Comparison of ENCODE assay signal across 13 cellular contexts in the genomic region with DNA sequence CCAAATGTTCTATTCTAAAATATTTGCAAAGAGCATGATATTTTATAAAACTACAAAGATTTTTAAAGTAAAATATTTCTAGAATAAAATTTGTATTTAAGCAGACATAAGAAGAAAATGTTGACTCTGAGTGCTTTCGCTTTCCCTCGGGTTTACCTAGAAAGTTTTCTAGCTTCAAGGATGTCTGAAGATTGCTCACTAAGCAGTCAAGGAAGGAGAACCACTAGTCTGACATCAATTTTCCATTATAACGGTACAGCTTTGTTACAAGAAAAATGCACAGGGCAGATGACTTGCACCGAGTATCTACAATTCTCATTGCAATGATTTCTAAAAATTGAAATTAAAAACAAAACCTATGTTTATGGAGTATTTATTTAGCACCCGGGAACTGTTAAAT. TPM values are rescaled to one million over a fixed set of nuclear protein-coding genes. Genes with fewer than 3 reads are reported as not detected.
DNase-seq lines count a peak whose midpoint lies in the region; ATAC-seq, FAIRE-seq and TF ChIP-seq lines count a peak whose summit lies in the region.
"Had no signal": no experiment of that assay in that cellular context is flagged by ENCODE, and none has a peak within 500 bp of the region (broad histone marks: within the 10 kb centered on the region; RNA-seq: fewer than 3 reads in every experiment).

No MANE protein-coding gene starts in this region.

- no peak overlapping the region for H4K12ac ChIP-seq in trophoblast cell (ENCODE audit: low read depth, low read length)

- DNase-seq in DMS 273 (lab: John Stamatoyannopoulos, UW; ENCODE audit: unreplicated experiment) = peak; percentile 12
- no peak for DNase-seq in DMS 273 treated with DMSO at 0.1 percent for 48 hours (lab: John Stamatoyannopoulos, UW)
- no peak for DNase-seq in prostate gland (ENCODE audit: low spot score)
- no peak for DNase-seq in trophoblast cell
- DNase-seq in DMS153 (lab: John Stamatoyannopoulos, UW) = no peak
- DNase-seq: activated CD8-positive, alpha-beta memory T cell treated with anti-CD3 and anti-CD28 coated beads for 24 hours; hippocampal formation had no signal

- no peak for TF ChIP-seq CTCF in prostate gland (IDR thresholded peaks at IDR 0.05)

- H3K4ac ChIP-seq in trophoblast cell (ENCODE audit: low read depth, low read length) = no peak overlapping the region

- no peak overlapping the region for H3K18ac ChIP-seq in trophoblast cell (ENCODE audit: low read length)

- 78% methylated on average over 5 of the region's 5 CpGs for WGBS in prostate gland
- WGBS in trophoblast cell (ENCODE audit: extremely low coverage, insufficient coverage, insufficient read length) = no CpG with 5 or more reads among the region's 5 CpGs

- H3K27me3 ChIP-seq in prostate gland (replicated peaks; ENCODE audit: insufficient read depth) = peaks cover 2% of the 10 kb centered on the region
- H3K27me3 ChIP-seq in trophoblast cell (ENCODE audit: insufficient read depth, low read length) = no peaks in the 10 kb centered on the region

- H3K14ac ChIP-seq in trophoblast cell (ENCODE audit: low read length) = no peak overlapping the region

- H3K9me3 ChIP-seq in prostate gland = no peaks in the 10 kb centered on the region
- no peaks in the 10 kb centered on the region for H3K9me3 ChIP-seq in trophoblast cell (ENCODE audit: insufficient read depth, low read depth, low read length)

- H3K27ac ChIP-seq in prostate gland = no peak overlapping the region
- no peak overlapping the region for H3K27ac ChIP-seq in trophoblast cell (ENCODE audit: low read depth, low read length)
- H3K27ac ChIP-seq: 22Rv1, coronary artery had no signal

- H3K4me1 ChIP-seq in prostate gland (replicated peaks) = no peaks in the 10 kb centered on the region
- no peaks in the 10 kb centered on the region for H3K4me1 ChIP-seq in trophoblast cell (ENCODE audit: control insufficient read depth in 1 of 2, insufficient read depth in 2 of 2, low read length in 2 of 2)

- no peak overlapping the region for H3K4me3 ChIP-seq in prostate gland
- no peak overlapping the region for H3K4me3 ChIP-seq in trophoblast cell (ENCODE audit: low read depth, low read length)
- H3K4me3 ChIP-seq: coronary artery had no signal

- FAIRE-seq in colon (lab: Jason Lieb, UNC) = peak; percentile 18

- no peak overlapping the region for H3K23ac ChIP-seq in trophoblast cell (ENCODE audit: low read length)

- no peak overlapping the region for H2BK5ac ChIP-seq in trophoblast cell (ENCODE audit: low read depth, low read length, poor library complexity)

- no peak overlapping the region for H4K8ac ChIP-seq in trophoblast cell (ENCODE audit: low read depth, low read length)

- peak; percentile 44 for ATAC-seq in GM21515 (IDR thresholded peaks at IDR 0.05; ENCODE audit: unreplicated experiment)
- ATAC-seq in HG03432 (IDR thresholded peaks at IDR 0.05; ENCODE audit: unreplicated experiment) = peak; percentile 56

- intact Hi-C loops in prostate gland (cut with DNase I) = no loop called here

- no peak for TF ChIP-seq POLR2A in prostate gland (IDR thresholded peaks at IDR 0.05)

- no peak overlapping the region for H2AK5ac ChIP-seq in trophoblast cell (ENCODE audit: low read length)

- no peak overlapping the region for H4K91ac ChIP-seq in trophoblast cell (ENCODE audit: low read depth, low read length)

- H3K36me3 ChIP-seq in prostate gland = no peaks in the 10 kb centered on the region
- no peaks in the 10 kb centered on the region for H3K36me3 ChIP-seq in trophoblast cell (ENCODE audit: control insufficient read depth in 1 of 2, insufficient read depth in 2 of 2, low read length in 2 of 2)

- no peaks in the 10 kb centered on the region for H3K79me1 ChIP-seq in trophoblast cell (ENCODE audit: low read length)

- H2AFZ ChIP-seq in trophoblast cell (ENCODE audit: insufficient read depth, low read length, poor library complexity) = no peak overlapping the region

- H2BK120ac ChIP-seq in trophoblast cell (ENCODE audit: insufficient read depth, low read length, poor library complexity) = no peak overlapping the region

- H3K9ac ChIP-seq in trophoblast cell (ENCODE audit: low read length) = no peak overlapping the region

- no peaks in the 10 kb centered on the region for H3K79me2 ChIP-seq in trophoblast cell (ENCODE audit: control insufficient read depth, insufficient read depth, low read length, poor library complexity)

- H2BK12ac ChIP-seq in trophoblast cell (ENCODE audit: low read length) = no peak overlapping the region

- H3K4me2 ChIP-seq in trophoblast cell (ENCODE audit: low read length) = no peak overlapping the region

RNA-seq across cellular contexts. Expression of gene GPR15, which starts 14.2 kb away (rescaled TPM):
- not detected for total RNA-seq in prostate gland
- polyA plus RNA-seq in trophoblast cell (2013) = not detected in 2 replicates
- polyA plus RNA-seq: neural cell had no signal

RNA-seq across cellular contexts. Expression of gene CLDND1, which starts 23.2 kb away (rescaled TPM):
- total RNA-seq in prostate gland = 100 to 1,000 TPM in 1 of 2 donors, 10 to 100 TPM in 1; 71.2 to 113 TPM
- polyA plus RNA-seq in trophoblast cell (2013) = 111 and 117 TPM in 2 replicates

RNA-seq across cellular contexts. Expression of gene CPOX, which starts 47.5 kb away (rescaled TPM):
- total RNA-seq in prostate gland = 10 to 100 TPM; 25.3 to 25.6 TPM
- polyA plus RNA-seq in trophoblast cell (2013) = 17.9 and 18.8 TPM in 2 replicates

RNA-seq across cellular contexts. Expression of gene OR5K2, which starts 48.5 kb away (rescaled TPM):
- not detected for total RNA-seq in prostate gland
- not detected in 2 replicates for polyA plus RNA-seq in trophoblast cell (2013)
- polyA plus RNA-seq: neural cell had no signal
